ENCODE assay signal across 8 cellular contexts in the genomic region with DNA sequence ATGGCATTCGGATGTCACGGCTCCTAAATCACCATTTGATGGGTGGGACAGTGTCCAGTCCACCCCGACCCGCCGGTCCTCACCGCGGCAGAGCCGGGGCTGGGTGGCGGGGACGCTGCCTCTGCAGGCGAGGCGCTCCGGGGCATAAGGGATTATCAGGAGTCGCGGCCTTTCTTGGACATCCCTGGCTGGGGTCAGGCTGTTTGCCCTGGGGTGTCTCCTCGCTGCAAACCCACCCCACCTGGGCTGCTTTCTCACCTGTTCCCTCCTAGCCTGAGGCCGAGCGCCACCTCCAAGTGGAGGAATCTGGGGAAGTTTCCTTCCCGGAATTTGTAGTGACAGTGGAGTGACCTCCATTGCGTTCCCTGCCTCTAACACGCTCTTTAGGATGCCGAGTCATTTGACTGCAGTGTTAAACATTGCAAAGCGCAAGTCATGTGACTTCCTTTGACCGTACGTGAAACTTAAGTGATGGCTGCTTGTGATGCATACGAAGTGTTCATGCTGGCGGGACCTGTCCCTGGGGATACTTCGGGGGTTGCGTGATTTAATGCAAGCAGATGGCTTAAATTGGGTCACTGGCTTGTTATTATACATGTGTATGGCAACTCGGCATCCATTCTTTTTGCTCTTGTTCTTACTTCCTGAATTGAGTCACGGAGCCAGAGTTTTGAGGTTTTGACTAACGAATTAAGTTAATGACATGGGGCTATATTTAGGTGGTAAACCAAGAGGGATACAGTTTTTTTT. TPM values are rescaled to one million over a fixed set of nuclear protein-coding genes. Genes with fewer than 3 reads are reported as not detected.
A peak's percentile ranks its signal among the peaks of the same experiment; 100 is the strongest.
DNase-seq lines count a peak whose midpoint lies in the region; ATAC-seq and TF ChIP-seq lines count a peak whose summit lies in the region.

No MANE protein-coding gene starts in this region.

- DNase-seq in COLO668 (lab: John Stamatoyannopoulos, UW; ENCODE audit: unreplicated experiment) (peak; percentile 62), NT2/D1 (ENCODE audit: low read depth, low spot score) (peak; percentile 43), activated T-cell treated with anti-CD3 and anti-CD28 coated beads for 1 hour (ENCODE audit: low read depth) (peak; percentile 26), erythroblast (lab: John Stamatoyannopoulos, UW) (peak; percentile 92), mucosa of descending colon (peak in 2 of 3 donors; percentile 69 to 77)
- peak; percentile 38 to 74 (median 65) for DNase-seq in stimulated activated naive CD4-positive, alpha-beta T cell (lab: John Stamatoyannopoulos, UW)

- H3K4me3 ChIP-seq in NT2/D1 (ENCODE audit: insufficient read length, low read depth) (peak overlapping the region; percentile 79), mucosa of descending colon (peak overlapping the region; percentile 91)

- H3K36me3 ChIP-seq in NT2/D1 (ENCODE audit: insufficient read depth, insufficient read length, low read length): peaks cover 6% of the 10 kb centered on the region
- no peaks in the 10 kb centered on the region for H3K36me3 ChIP-seq in mucosa of descending colon (ENCODE audit: low read depth)

- intact Hi-C loops in mucosa of descending colon (cut with DNase I, micrococcal nuclease): no loop called here

- no peak for TF ChIP-seq CTCF in mucosa of descending colon (IDR thresholded peaks at IDR 0.05)

- peaks cover 3% of the 10 kb centered on the region for H3K4me1 ChIP-seq in NT2/D1 (ENCODE audit: insufficient read depth, insufficient read length)
- peaks cover 6% of the 10 kb centered on the region for H3K4me1 ChIP-seq in mucosa of descending colon (ENCODE audit: low read depth)

- ATAC-seq in GM19455 (IDR thresholded peaks at IDR 0.05; ENCODE audit: unreplicated experiment) (peak; percentile 91), HG03575 (IDR thresholded peaks at IDR 0.05; ENCODE audit: extremely low read depth, insufficient number of reproducible peaks, low FRiP score, unreplicated experiment) (peak; percentile 90), mucosa of descending colon (peak; percentile 88)

- H3K9ac ChIP-seq in NT2/D1 (ENCODE audit: insufficient read length, low read depth): peak overlapping the region; percentile 88

- peak; percentile 87 for TF ChIP-seq POLR2A in erythroblast (IDR thresholded peaks at IDR 0.05; ENCODE audit: low read length)

- H3K9me3 ChIP-seq in NT2/D1 (ENCODE audit: insufficient read depth, low read length): no peaks in the 10 kb centered on the region; the same call in 1 of the 2 replicates
- H3K9me3 ChIP-seq in mucosa of descending colon: no peaks in the 10 kb centered on the region

- H3K27me3 ChIP-seq in NT2/D1 (ENCODE audit: insufficient read depth, insufficient read length): peaks cover 24% of the 10 kb centered on the region

RNA-seq across cellular contexts. Expression of a gene that starts 0.5 kb away (rescaled TPM):
- total RNA-seq in mucosa of descending colon: 10 to 100 TPM; 55.3 to 74.3 (median 56.4) TPM

Comparison
In these comparisons a context has a peak if more than half of its experiments do, and no peak if none do; other contexts are left out.
1. Peak in every context shown above with its lines: DNase-seq, ATAC-seq and H3K4me3 ChIP-seq.
2. DNase-seq: peak in every context shown above with its lines; median percentile 92 in erythroblast; 73 in mucosa of descending colon; 65 in stimulated activated naive CD4-positive, alpha-beta T cell; 62 in COLO668; 43 in NT2/D1; 26 in activated T-cell treated with anti-CD3 and anti-CD28 coated beads for 1 hour.